ENCODE assay signal across 28 cellular contexts in genomic region chr18:39909706-39910105, GRCh38.
A peak's percentile ranks its signal among the peaks of the same experiment; 100 is the strongest.
DNase-seq lines count a peak whose midpoint lies in the region; ATAC-seq lines count a peak whose summit lies in the region.
"Had no signal": no experiment of that assay in that cellular context is flagged by ENCODE, and none has a peak within 500 bp of the region (broad histone marks: within the 10 kb centered on the region; RNA-seq: fewer than 3 reads in every experiment).

No MANE protein-coding gene starts in this region.

- peaks cover 3 to 15% of the 10 kb centered on the region in 2 donors for H3K9me3 Mint-ChIP-seq in stimulated activated naive B cell treated with anti-CD40 and anti-IgM and Interleukin-4, amounts not matched to agents 10 μg/mL and 1 μg/mL and 100 μg/mL, for 72 hours
- H3K9me3 Mint-ChIP-seq: activated CD4-positive, alpha-beta T cell treated with anti-CD3 and anti-CD28 coated beads, Interleukin-2, amount 10 ng/mL, durations not matched to agents 7 days and 5 days had no signal

- no peak overlapping the region for H3K4me3 Mint-ChIP-seq in stimulated activated naive B cell treated with anti-CD40 and anti-IgM and Interleukin-4, amounts not matched to agents 10 μg/mL and 1 μg/mL and 100 μg/mL, for 72 hours
- H3K4me3 Mint-ChIP-seq: activated CD4-positive, alpha-beta T cell treated with anti-CD3 and anti-CD28 coated beads, Interleukin-2, amount 10 ng/mL, durations not matched to agents 7 days and 5 days; CD4-positive, CD25-positive, alpha-beta regulatory T cell; endodermal cell; GM23338; natural killer cell treated with Interleukin-12 subunit alpha and Interleukin-12 subunit beta and Interleukin-15 and Interleukin-18, amount 100 ng/mL, for 72 hours; stimulated activated naive CD8-positive, alpha-beta T cell treated with anti-CD3 and anti-CD28 coated beads, Interleukin-15, amount 100 ng/mL, for 72 hours had no signal

- peak; percentile 48 for DNase-seq in NCI-H1092 treated with DMSO at 0.1 percent for 48 hours (lab: John Stamatoyannopoulos, UW)
- peak; percentile 12 for DNase-seq in NCI-H510A (lab: John Stamatoyannopoulos, UW)
- DNase-seq in fibroblast of gingiva (ENCODE audit: low read depth), result peak; percentile 12
- peak; percentile 43 for DNase-seq in skeletal muscle cell (ENCODE audit: low read depth)
- no peak for DNase-seq in SW 1271 (lab: John Stamatoyannopoulos, UW)
- no peak for DNase-seq in NCI-H446 (lab: John Stamatoyannopoulos, UW)
- DNase-seq in stimulated activated naive B cell treated with anti-CD40 and anti-IgM and Interleukin-4, amounts not matched to agents 10 μg/mL and 1 μg/mL and 100 μg/mL, for 72 hours, result no peak
- DNase-seq: activated CD4-positive, alpha-beta T cell treated with anti-CD3 and anti-CD28 coated beads, Interleukin-2, amount 10 ng/mL, durations not matched to agents 7 days and 5 days; activated naive CD4-positive, alpha-beta T cell treated with Interleukin-2 at 50 U/mL for 16 hours; activated T-cell treated with anti-CD3 and anti-CD28 coated beads, Interleukin-2, amount 50 U/mL, for 48 hours; adrenal gland; CD4-positive, CD25-positive, alpha-beta regulatory T cell; DMS 273 treated with DMSO at 0.1 percent for 48 hours; endodermal cell; esophagus squamous epithelium; GDM1; islet precursor cell; KBM-7; NCI-H526; pancreas; stimulated activated naive CD8-positive, alpha-beta T cell treated with anti-CD3 and anti-CD28 coated beads, Interleukin-15, amount 100 ng/mL, for 72 hours; T-helper 9 cell; tibial artery; WERI-Rb-1 had no signal

- no peak overlapping the region for H3K27ac Mint-ChIP-seq in stimulated activated naive B cell treated with anti-CD40 and anti-IgM and Interleukin-4, amounts not matched to agents 10 μg/mL and 1 μg/mL and 100 μg/mL, for 72 hours
- H3K27ac Mint-ChIP-seq: activated CD4-positive, alpha-beta T cell treated with anti-CD3 and anti-CD28 coated beads, Interleukin-2, amount 10 ng/mL, durations not matched to agents 7 days and 5 days; CD4-positive, CD25-positive, alpha-beta regulatory T cell; endodermal cell; GM23338; natural killer cell treated with Interleukin-12 subunit alpha and Interleukin-12 subunit beta and Interleukin-15 and Interleukin-18, amount 100 ng/mL, for 72 hours; stimulated activated naive CD8-positive, alpha-beta T cell treated with anti-CD3 and anti-CD28 coated beads, Interleukin-15, amount 100 ng/mL, for 72 hours had no signal

- no peaks in the 10 kb centered on the region for H3K36me3 Mint-ChIP-seq in stimulated activated naive B cell treated with anti-CD40 and anti-IgM and Interleukin-4, amounts not matched to agents 10 μg/mL and 1 μg/mL and 100 μg/mL, for 72 hours
- H3K36me3 Mint-ChIP-seq: CD4-positive, CD25-positive, alpha-beta regulatory T cell; natural killer cell treated with Interleukin-12 subunit alpha and Interleukin-12 subunit beta and Interleukin-15 and Interleukin-18, amount 100 ng/mL, for 72 hours had no signal

- H3K4me1 Mint-ChIP-seq in stimulated activated naive B cell treated with anti-CD40 and anti-IgM and Interleukin-4, amounts not matched to agents 10 μg/mL and 1 μg/mL and 100 μg/mL, for 72 hours, result no peaks in the 10 kb centered on the region
- H3K4me1 Mint-ChIP-seq: activated CD4-positive, alpha-beta T cell treated with anti-CD3 and anti-CD28 coated beads, Interleukin-2, amount 10 ng/mL, durations not matched to agents 7 days and 5 days; CD4-positive, CD25-positive, alpha-beta regulatory T cell; endodermal cell; GM23338; stimulated activated naive CD8-positive, alpha-beta T cell treated with anti-CD3 and anti-CD28 coated beads, Interleukin-15, amount 100 ng/mL, for 72 hours had no signal

- no peak for ATAC-seq in stimulated activated naive B cell treated with anti-CD40 and anti-IgM and Interleukin-4, amounts not matched to agents 10 μg/mL and 1 μg/mL and 100 μg/mL, for 72 hours (replicated peaks)
- ATAC-seq: GM23338; natural killer cell treated with Interleukin-12 subunit alpha and Interleukin-12 subunit beta and Interleukin-15 and Interleukin-18, amount 100 ng/mL, for 72 hours; pancreas; stimulated activated naive CD8-positive, alpha-beta T cell treated with anti-CD3 and anti-CD28 coated beads, Interleukin-15, amount 100 ng/mL, for 72 hours had no signal

- no peak overlapping the region for H3K4me3 ChIP-seq in skeletal muscle cell (ENCODE audit: low read depth, low read length)
- H3K4me3 ChIP-seq: adrenal gland, cardiac muscle cell, esophagus squamous epithelium, GM23338, pancreas, right atrium auricular region, tibial artery had no signal

- no peaks in the 10 kb centered on the region for H3K27me3 Mint-ChIP-seq in stimulated activated naive B cell treated with anti-CD40 and anti-IgM and Interleukin-4, amounts not matched to agents 10 μg/mL and 1 μg/mL and 100 μg/mL, for 72 hours
- H3K27me3 Mint-ChIP-seq: activated CD4-positive, alpha-beta T cell treated with anti-CD3 and anti-CD28 coated beads, Interleukin-2, amount 10 ng/mL, durations not matched to agents 7 days and 5 days; CD4-positive, CD25-positive, alpha-beta regulatory T cell; natural killer cell treated with Interleukin-12 subunit alpha and Interleukin-12 subunit beta and Interleukin-15 and Interleukin-18, amount 100 ng/mL, for 72 hours; stimulated activated naive CD8-positive, alpha-beta T cell treated with anti-CD3 and anti-CD28 coated beads, Interleukin-15, amount 100 ng/mL, for 72 hours had no signal

Comparison
In these comparisons a context has a peak if more than half of its experiments do, and no peak if none do; other contexts are left out.
1. DNase-seq: peak in NCI-H1092 treated with DMSO at 0.1 percent for 48 hours (single experiment), NCI-H510A (single experiment), fibroblast of gingiva (single experiment) and skeletal muscle cell (single experiment); none in SW 1271 (0 of 2), NCI-H446 (0 of 2) and stimulated activated naive B cell treated with anti-CD40 and anti-IgM and Interleukin-4, amounts not matched to agents 10 μg/mL and 1 μg/mL and 100 μg/mL, for 72 hours (single experiment).